Comparison of ENCODE assay signal across 9 cellular contexts in the genomic region with DNA sequence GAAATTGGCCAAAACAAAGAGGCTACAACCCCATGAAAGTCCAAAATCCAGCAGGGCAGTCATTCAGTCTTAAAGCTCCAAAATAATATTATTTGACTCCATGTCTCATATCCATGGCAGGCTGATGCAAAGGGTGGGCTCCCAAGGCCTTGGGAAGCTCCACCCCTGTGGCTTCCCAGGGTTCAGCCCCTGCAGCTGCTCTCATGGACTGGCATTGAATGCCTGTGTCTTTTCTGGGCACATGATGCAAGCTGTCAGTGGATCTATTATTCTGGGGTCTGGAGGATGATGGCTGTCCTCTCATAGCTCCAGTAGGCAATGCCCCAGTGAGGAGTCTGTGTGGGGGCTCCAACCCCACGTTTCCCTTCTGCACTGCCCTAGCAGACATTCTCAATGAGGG.
"Had no signal": no experiment of that assay in that cellular context is flagged by ENCODE, and none has a peak within 500 bp of the region (broad histone marks: within the 10 kb centered on the region; RNA-seq: fewer than 3 reads in every experiment).

No MANE protein-coding gene starts in this region.

- DNase-seq: GM23248, GOT3, H7, H9, HCEC 1CT, HFFc6 had no signal

- H3K36me3 ChIP-seq: HAP-1 had no signal

- H3K4me3 ChIP-seq: GM23248, GM23338, HAP-1 had no signal

- H3K27ac Mint-ChIP-seq: GM23338, H9, HFFc6 had no signal

- H2AFZ ChIP-seq: GM23248, GM23338 had no signal

- H3K9ac ChIP-seq: GM23248 had no signal

- H3K4me2 ChIP-seq: GM23338 had no signal

- H3K4me1 Mint-ChIP-seq: GM23338 had no signal

- H3K27ac ChIP-seq: GM23248 had no signal

- ATAC-seq: GM23338, HCT116 had no signal

- H3K4me3 Mint-ChIP-seq: GM23338, H9, HFFc6 had no signal
